ENCODE assay signal across 9 cellular contexts in genomic region chr9:107749787-107750444, GRCh38.
A peak's percentile ranks its signal among the peaks of the same experiment; 100 is the strongest.
DNase-seq lines count a peak whose midpoint lies in the region; ATAC-seq, FAIRE-seq and TF ChIP-seq lines count a peak whose summit lies in the region.
"Had no signal": no experiment of that assay in that cellular context is flagged by ENCODE, and none has a peak within 500 bp of the region (broad histone marks: within the 10 kb centered on the region; RNA-seq: fewer than 3 reads in every experiment).

No MANE protein-coding gene starts in this region.

- no peak overlapping the region for H3K4me3 ChIP-seq in H7 (ENCODE audit: insufficient read depth, low read depth, low read length)
- no peak overlapping the region for H3K4me3 ChIP-seq in mucosa of rectum (ENCODE audit: low read length in 2 of 2)

- H3K4me3 Mint-ChIP-seq in activated T-helper 17 cell treated with anti-CD3 and anti-CD28 coated beads, Interleukin-2, amount 50 U/mL, for 72 hours = no peak overlapping the region
- H3K4me3 Mint-ChIP-seq in activated T-cell treated with anti-CD3 and anti-CD28 coated beads, Interleukin-2, amount 50 U/mL, for 24 hours = no peak overlapping the region

- ATAC-seq in esophagus mucosa = peak; percentile 64
- no peak for ATAC-seq in HG03571 (IDR thresholded peaks at IDR 0.05; ENCODE audit: unreplicated experiment)
- no peak for ATAC-seq in activated T-helper 17 cell treated with anti-CD3 and anti-CD28 coated beads, Interleukin-2, amount 50 U/mL, for 72 hours (replicated peaks)

- no peak for TF ChIP-seq CTCF in D721Med (IDR thresholded peaks at IDR 0.05; ENCODE audit: insufficient read depth, missing control alignments)

- H3K36me3 Mint-ChIP-seq in activated T-helper 17 cell treated with anti-CD3 and anti-CD28 coated beads, Interleukin-2, amount 50 U/mL, for 72 hours (ENCODE audit: low read depth) = no peaks in the 10 kb centered on the region
- H3K36me3 Mint-ChIP-seq in activated T-cell treated with anti-CD3 and anti-CD28 coated beads, Interleukin-2, amount 50 U/mL, for 24 hours (ENCODE audit: low read depth) = no peaks in the 10 kb centered on the region

- peaks cover 16 to 26% of the 10 kb centered on the region in 2 donors for H3K4me1 ChIP-seq in mucosa of rectum (ENCODE audit: control insufficient read depth in 2 of 2, insufficient read depth in 2 of 2, low read length in 2 of 2)
- H3K4me1 ChIP-seq: parathyroid adenoma had no signal

- H3K27me3 ChIP-seq in H7 (ENCODE audit: control insufficient read depth, insufficient read depth, low read length) (no peaks in the 10 kb centered on the region), mucosa of rectum (ENCODE audit: control insufficient read depth in 2 of 2, insufficient read depth in 2 of 2, low read length in 2 of 2) (no peaks in the 10 kb centered on the region)

- H3K27ac Mint-ChIP-seq in activated T-helper 17 cell treated with anti-CD3 and anti-CD28 coated beads, Interleukin-2, amount 50 U/mL, for 72 hours = no peak overlapping the region
- no peak overlapping the region for H3K27ac Mint-ChIP-seq in activated T-cell treated with anti-CD3 and anti-CD28 coated beads, Interleukin-2, amount 50 U/mL, for 24 hours

- peak; percentile 34 for DNase-seq in H7
- DNase-seq in RCC 7860 (ENCODE audit: low spot score) = peak; percentile 52
- DNase-seq in activated T-cell treated with anti-CD3 and anti-CD28 coated beads, Interleukin-2, amount 50 U/mL, for 24 hours = no peak
- no peak for DNase-seq in D721Med (ENCODE audit: insufficient read length, low spot score)

- no peak overlapping the region for H3K9ac ChIP-seq in mucosa of rectum (ENCODE audit: low read depth in 1 of 2, low read length in 2 of 2)
- H3K9ac ChIP-seq: parathyroid adenoma had no signal

- H3K27me3 Mint-ChIP-seq in activated T-helper 17 cell treated with anti-CD3 and anti-CD28 coated beads, Interleukin-2, amount 50 U/mL, for 72 hours = peaks cover under 1% of the 10 kb centered on the region
- H3K27me3 Mint-ChIP-seq in activated T-cell treated with anti-CD3 and anti-CD28 coated beads, Interleukin-2, amount 50 U/mL, for 24 hours = no peaks in the 10 kb centered on the region

- H3K36me3 ChIP-seq in H7 (replicated peaks; ENCODE audit: control insufficient read depth, insufficient read depth, low read length) (no peaks in the 10 kb centered on the region), mucosa of rectum (ENCODE audit: control insufficient read depth in 2 of 2, insufficient read depth in 2 of 2, low read length in 2 of 2) (no peaks in the 10 kb centered on the region)

- H3K9me3 ChIP-seq in mucosa of rectum (ENCODE audit: control insufficient read depth in 2 of 2, low read length in 2 of 2) = no peaks in the 10 kb centered on the region

- H3K4me1 Mint-ChIP-seq in activated T-helper 17 cell treated with anti-CD3 and anti-CD28 coated beads, Interleukin-2, amount 50 U/mL, for 72 hours = no peaks in the 10 kb centered on the region
- H3K4me1 Mint-ChIP-seq in activated T-cell treated with anti-CD3 and anti-CD28 coated beads, Interleukin-2, amount 50 U/mL, for 24 hours (ENCODE audit: low read depth) = no peaks in the 10 kb centered on the region

- FAIRE-seq in RCC 7860 (lab: Jason Lieb, UNC) (no peak), D721Med (lab: Jason Lieb, UNC) (no peak)

- peak overlapping the region; percentile 70 to 77 for H3K27ac ChIP-seq in mucosa of rectum (ENCODE audit: low read depth in 2 of 2, low read length in 2 of 2)
- H3K27ac ChIP-seq: parathyroid adenoma had no signal

- H3K9me3 Mint-ChIP-seq in activated T-helper 17 cell treated with anti-CD3 and anti-CD28 coated beads, Interleukin-2, amount 50 U/mL, for 72 hours = peaks cover under 1% of the 10 kb centered on the region
- peaks cover 2% of the 10 kb centered on the region for H3K9me3 Mint-ChIP-seq in activated T-cell treated with anti-CD3 and anti-CD28 coated beads, Interleukin-2, amount 50 U/mL, for 24 hours

Comparison
In these comparisons a context has a peak if more than half of its experiments do, and no peak if none do; other contexts are left out.
1. DNase-seq: peak in H7 (single experiment) and RCC 7860 (single experiment); none in activated T-cell treated with anti-CD3 and anti-CD28 coated beads, Interleukin-2, amount 50 U/mL, for 24 hours (single experiment) and D721Med (single experiment).